9 cellular contexts compared by ENCODE assay signal in genomic region chr12:65826513-65827171, GRCh38. TPM values are rescaled to one million over a fixed set of nuclear protein-coding genes. Genes with fewer than 3 reads are reported as not detected.
DNase-seq lines count a peak whose midpoint lies in the region; ATAC-seq and TF ChIP-seq lines count a peak whose summit lies in the region.
"Had no signal": no experiment of that assay in that cellular context is flagged by ENCODE, and none has a peak within 500 bp of the region (broad histone marks: within the 10 kb centered on the region; RNA-seq: fewer than 3 reads in every experiment).

No MANE protein-coding gene starts in this region.

- no peaks in the 10 kb centered on the region for H3K79me2 ChIP-seq in MM.1S (ENCODE audit: low read length)

- H3K4me3 ChIP-seq in MM.1S (ENCODE audit: low read length) = no peak overlapping the region
- peak overlapping the region; percentile 76 for H3K4me3 ChIP-seq in epithelial cell of esophagus (ENCODE audit: low read length)
- H3K4me3 ChIP-seq in neuron (ENCODE audit: low read length) = peak overlapping the region; percentile 79

- H3K9ac ChIP-seq in MM.1S (ENCODE audit: low read length) = no peak overlapping the region

- TF ChIP-seq CTCF in MM.1S (IDR thresholded peaks at IDR 0.05; ENCODE audit: low read length) (no peak), epithelial cell of esophagus (IDR thresholded peaks at IDR 0.05; ENCODE audit: insufficient read depth, low read depth, low read length, missing control alignments) (no peak)

- peak overlapping the region; percentile 88; the same call in 1 of the 2 replicates for H3K4me2 ChIP-seq in MM.1S (ENCODE audit: low read depth, low read length)

- no peak for ATAC-seq in GM18861 (IDR thresholded peaks at IDR 0.05; ENCODE audit: unreplicated experiment)
- no peak for ATAC-seq in HG02884 (IDR thresholded peaks at IDR 0.05; ENCODE audit: unreplicated experiment)

- H3F3A ChIP-seq in MM.1S (ENCODE audit: insufficient read depth, low read length) = no peaks in the 10 kb centered on the region

- no peaks in the 10 kb centered on the region for H3K36me3 ChIP-seq in MM.1S (replicated peaks; ENCODE audit: insufficient read depth, low read length)
- peaks cover 6% of the 10 kb centered on the region for H3K36me3 ChIP-seq in neuron (ENCODE audit: insufficient read depth, low read length)

- H2AFZ ChIP-seq in MM.1S (ENCODE audit: low read length) (no peak overlapping the region), neuron (ENCODE audit: low read depth, low read length) (peak overlapping the region; percentile 100)

- H3K9me2 ChIP-seq in MM.1S (replicated peaks; ENCODE audit: insufficient read depth, low read length) = no peaks in the 10 kb centered on the region

- H3K4me1 ChIP-seq in MM.1S (ENCODE audit: low read length) = 0 out of 2 replicates have a peak, but pooled peaks cover 3% of the 10 kb centered on the region
- H3K4me1 ChIP-seq in neuron (ENCODE audit: insufficient read depth, low read length) = peaks cover 39% of the 10 kb centered on the region

- H3K9me3 ChIP-seq in MM.1S (replicated peaks; ENCODE audit: insufficient read depth, low read length) (no peaks in the 10 kb centered on the region), neuron (ENCODE audit: low read length) (no peaks in the 10 kb centered on the region)

- H4K20me1 ChIP-seq in MM.1S (ENCODE audit: insufficient read depth, low read length) = no peaks in the 10 kb centered on the region

- H3K27ac ChIP-seq in MM.1S (ENCODE audit: low read length) = no peak overlapping the region

- peaks cover 12% of the 10 kb centered on the region for H3K27me3 ChIP-seq in MM.1S (replicated peaks; ENCODE audit: insufficient read depth, low read length)
- no peaks in the 10 kb centered on the region for H3K27me3 ChIP-seq in neuron (ENCODE audit: insufficient read depth, low read length)

- DNase-seq in Daoy (ENCODE audit: low read depth) (peak; percentile 56), MM.1S (no peak), epithelial cell of esophagus (ENCODE audit: low read depth) (peak; percentile 72), NCI-H1105 treated with DMSO at 0.1 percent for 48 hours (lab: John Stamatoyannopoulos, UW) (no peak), DMS153 (lab: John Stamatoyannopoulos, UW) (no peak)

RNA-seq across cellular contexts. Expression of gene HMGA2, which starts 2.4 kb away (rescaled TPM):
- total RNA-seq in Daoy (2014; rRNA removed; shearing (Covaris generic)) = 67.7 and 88.0 TPM in 2 replicates
- total RNA-seq: OCI-LY7 had no signal

Comparison
In these comparisons a context has a peak if more than half of its experiments do, and no peak if none do; other contexts are left out.
1. DNase-seq: peak in Daoy (single experiment) and epithelial cell of esophagus (single experiment); none in MM.1S (single experiment), NCI-H1105 treated with DMSO at 0.1 percent for 48 hours (single experiment) and DMS153 (single experiment).